Comparison of ENCODE assay signal across 7 cellular contexts in genomic region chr1:168234846-168235547, GRCh38. TPM values are rescaled to one million over a fixed set of nuclear protein-coding genes. Genes with fewer than 3 reads are reported as not detected.
DNase-seq lines count a peak whose midpoint lies in the region; ATAC-seq, FAIRE-seq and TF ChIP-seq lines count a peak whose summit lies in the region.

No MANE protein-coding gene starts in this region.

- POLR2A ChIA-PET in IMR-90 (lab: Charles Lee; ENCODE audit: unreplicated experiment): no interaction called here

- in situ Hi-C loops in IMR-90 (cut with MboI; ENCODE audit: low sequenced_read_pairs) (no loop called here), SK-MEL-5 (cut with HindIII; ENCODE audit: low pct_unique_long_range_greater_than_20kb, low sequenced_read_pairs) (no loop called here), T47D (cut with HindIII; ENCODE audit: low pct_unique_long_range_greater_than_20kb, low sequenced_read_pairs) (no loop called here)

- H3K9me3 ChIP-seq in IMR-90 (ENCODE audit: control insufficient read depth, insufficient read depth, low read length) (no peaks in the 10 kb centered on the region), liver (ENCODE audit: control insufficient read depth in 4 of 4, low read length in 3 of 4) (no peaks in the 10 kb centered on the region), vagina (no peaks in the 10 kb centered on the region)

- no peak overlapping the region for H3K4me2 ChIP-seq in IMR-90 (ENCODE audit: low read depth, low read length)

- H3K4me1 ChIP-seq in IMR-90 (ENCODE audit: control insufficient read depth, insufficient read depth, low read length) (no peaks in the 10 kb centered on the region), liver (ENCODE audit: control insufficient read depth in 4 of 4, insufficient read depth in 4 of 4, low read length in 3 of 4) (peaks cover 11 to 50% (median 40%) of the 10 kb centered on the region in 4 donors), vagina (peaks cover 19% of the 10 kb centered on the region)

- H2AFZ ChIP-seq in IMR-90 (replicated peaks; ENCODE audit: low read length, poor library complexity): no peak overlapping the region

- 100% methylated on average over 1 of the region's 8 CpGs; no CpG with 5 or more reads in 1 of the 2 experiments for WGBS in IMR-90 (ENCODE audit: extremely low coverage in 2 of 2, insufficient read length in 1 of 2), 2 experiments
- 92% methylated on average over 8 of the region's 8 CpGs for WGBS in liver

- no peak overlapping the region for H3K56ac ChIP-seq in IMR-90 (ENCODE audit: extremely low read depth, insufficient read depth, low read length)

- H2AK9ac ChIP-seq in IMR-90 (replicated peaks; ENCODE audit: low read depth, low read length, poor library complexity): no peak overlapping the region

- no peak overlapping the region for H2AK5ac ChIP-seq in IMR-90 (ENCODE audit: low read depth, low read length)

- no peak overlapping the region for H3K14ac ChIP-seq in IMR-90 (replicated peaks; ENCODE audit: low read depth, low read length)

- TF ChIP-seq CTCF in IMR-90 (conservative IDR thresholded peaks at IDR 0.05; ENCODE audit: low read depth, low read length) (peak; percentile 51), liver (IDR thresholded peaks at IDR 0.05; ENCODE audit: low read depth, low read length, missing input control) (peak; percentile 51), vagina (IDR thresholded peaks at IDR 0.05) (no peak)

- H4K91ac ChIP-seq in IMR-90 (ENCODE audit: insufficient read depth, low read depth, low read length): no peak overlapping the region

- no peak overlapping the region for H2BK5ac ChIP-seq in IMR-90 (ENCODE audit: low read depth, low read length, poor library complexity, severe bottlenecking)

- H3K9ac ChIP-seq in IMR-90 (ENCODE audit: low read depth, low read length) (no peak overlapping the region), liver (ENCODE audit: low read depth in 1 of 2, low read length in 2 of 2) (no peak overlapping the region)

- H3K36me3 ChIP-seq in IMR-90 (ENCODE audit: control insufficient read depth, insufficient read depth, low read length) (peaks cover 32% of the 10 kb centered on the region), liver (ENCODE audit: control insufficient read depth in 4 of 4, insufficient read depth in 3 of 4, low read depth in 1 of 4, low read length in 3 of 4) (peaks cover 0 to 28% (median 22%) of the 10 kb centered on the region in 4 donors), vagina (peaks cover 0 to 57% of the 10 kb centered on the region in 2 donors)

- peak; percentile 50 for TF ChIP-seq RAD21 in IMR-90 (IDR thresholded peaks at IDR 0.05; ENCODE audit: low read length)
- peak; percentile 62 to 75 for TF ChIP-seq RAD21 in liver (IDR thresholded peaks at IDR 0.05)

- H4K20me1 ChIP-seq in IMR-90 (ENCODE audit: insufficient read depth, low read length): peaks cover 16% of the 10 kb centered on the region; the same call in 1 of the 2 replicates

- peaks cover 15% of the 10 kb centered on the region for H3K9me1 ChIP-seq in IMR-90 (ENCODE audit: insufficient read depth, low read length)

- BruUV-seq in IMR-90 (replicated peaks; lab: Mats Ljungman, UMichigan): no TSS peak

- no peak for TF ChIP-seq POLR2A in IMR-90 (IDR thresholded peaks at IDR 0.05; ENCODE audit: low read depth, low read length)
- TF ChIP-seq POLR2A in vagina (IDR thresholded peaks at IDR 0.05): no peak

- ATAC-seq in GM21447 (IDR thresholded peaks at IDR 0.05; ENCODE audit: unreplicated experiment) (peak; percentile 86), IMR-90 (ENCODE audit: low read depth) (peak; percentile 80)

- dilution Hi-C loops in IMR-90 (cut with HindIII; ENCODE audit: low sequenced_read_pairs, unreplicated experiment): no loop called here

- DNase-seq in IMR-90 (peak; percentile 43), SK-MEL-5 (ENCODE audit: low read depth, low spot score) (peak; percentile 88), T47D (ENCODE audit: low read depth in 1 of 2, low spot score in 1 of 2) (peak; percentile 62 to 77), vagina (ENCODE audit: extremely low spot score in 2 of 2) (no peak)

- H2BK15ac ChIP-seq in IMR-90 (ENCODE audit: low read depth, low read length): no peak overlapping the region

- CTCF ChIA-PET in IMR-90 (lab: Yijun Ruan, JAX): interaction anchor here (0.6 to 1.3 kb wide), 4 partner anchors 17 to 934 kb away, joined by 4 to 5 read pairs (median 4); no protein-coding TSS in a partner anchor

- no peak overlapping the region for H4K8ac ChIP-seq in IMR-90 (ENCODE audit: low read depth in 2 of 2, low read length in 2 of 2)

- intact Hi-C loops in IMR-90 (cut with micrococcal nuclease) (no loop called here), vagina (cut with DNase I) (no loop called here)

- H3K18ac ChIP-seq in IMR-90 (ENCODE audit: low read depth, low read length): no peak overlapping the region

- H3K27ac ChIP-seq in IMR-90 (ENCODE audit: insufficient read depth, low read length): no peak overlapping the region
- peak overlapping the region; percentile 63 to 84 for H3K27ac ChIP-seq in liver (ENCODE audit: low read depth in 1 of 2, low read length in 2 of 2)
- H3K27ac ChIP-seq in vagina: no peak overlapping the region

- H3K4ac ChIP-seq in IMR-90 (ENCODE audit: low read depth, low read length): no peak overlapping the region

- H3K4me3 ChIP-seq in IMR-90 (ENCODE audit: insufficient read depth, low read depth, low read length): no peak overlapping the region
- H3K4me3 ChIP-seq in liver (ENCODE audit: low read depth in 1 of 3, low read length in 3 of 3): no peak overlapping the region
- H3K4me3 ChIP-seq in vagina: no peak overlapping the region

- peaks cover 22 to 45% of the 10 kb centered on the region in 2 experiments for H3K79me1 ChIP-seq in IMR-90 (ENCODE audit: low read depth in 1 of 2, low read length in 2 of 2)

- H3K27me3 ChIP-seq in IMR-90 (ENCODE audit: control insufficient read depth, insufficient read depth, low read length) (no peaks in the 10 kb centered on the region), liver (ENCODE audit: control insufficient read depth in 4 of 4, insufficient read depth in 4 of 4, low read length in 3 of 4) (no peaks in the 10 kb centered on the region), vagina (no peaks in the 10 kb centered on the region)

- FAIRE-seq in G401.6 (lab: Jason Lieb, UNC): peak; percentile 46

- no peak overlapping the region for H2BK20ac ChIP-seq in IMR-90 (ENCODE audit: low read depth, low read length)

- no peak overlapping the region for H3K23ac ChIP-seq in IMR-90 (ENCODE audit: low read depth, low read length)

- no peak overlapping the region for H2BK120ac ChIP-seq in IMR-90 (ENCODE audit: low read depth, low read length)

- H4K5ac ChIP-seq in IMR-90 (ENCODE audit: low read depth, low read length): no peak overlapping the region

TF ChIP-seq in IMR-90, 13 proteins besides CTCF, POLR2A, EP300 and RAD21 (continues in another document):
- no peak for TF ChIP-seq MXI1 (IDR thresholded peaks at IDR 0.05; ENCODE audit: borderline replicate concordance, low read depth, low read length)

TF ChIP-seq in liver, 16 proteins besides CTCF, POLR2A, EP300 and RAD21:
- no peak for TF ChIP-seq YY1 (IDR thresholded peaks at IDR 0.05)
- TF ChIP-seq HNF4A (conservative IDR thresholded peaks at IDR 0.05): no peak
- TF ChIP-seq ZBTB33 (IDR thresholded peaks at IDR 0.05): no peak
- TF ChIP-seq ATF3 (IDR thresholded peaks at IDR 0.05): no peak

RNA-seq across cellular contexts. Expression of gene SFT2D2, which starts 9.2 kb away (rescaled TPM):
- total RNA-seq in IMR-90 (2012; rRNA removed) (37.6 and 42.2 TPM in 2 replicates), liver (10 to 100 TPM; 28.6 to 34.6 TPM), vagina (35.1 TPM)
- polyA plus RNA-seq in IMR-90 (2012; rRNA removed) (8.8 and 11.1 TPM in 2 replicates), liver (10 to 100 TPM in 1 of 2 donors, 1 to 10 TPM in 1; 3.8 to 22.1 TPM)
- 3.2 and 3.4 TPM in 2 replicates for polyA plus RNA-seq in IMR-90 (2012; cell fraction: cytosol; rRNA removed)
- polyA plus RNA-seq in IMR-90 (2012; cell fraction: nucleus; rRNA removed; ENCODE audit: low replicate concordance): 2.7 and 12.8 TPM in 2 replicates
- 65.8 and 71.4 TPM in 2 replicates for total RNA-seq in SK-MEL-5 (2014; rRNA removed; shearing (Covaris generic))
- polyA plus RNA-seq in SK-MEL-5 (2015; cell fraction: cytosol; rRNA removed): 46.8 and 65.3 TPM in 2 replicates
- polyA plus RNA-seq in SK-MEL-5 (2015; cell fraction: nucleus; rRNA removed): 51.9 and 65.2 TPM in 2 replicates

RNA-seq across cellular contexts. Expression of gene TBX19, which starts 45.7 kb away (rescaled TPM):
- total RNA-seq in IMR-90 (2012; rRNA removed): 0.18 and 0.28 TPM in 2 replicates
- polyA plus RNA-seq in IMR-90 (2012; rRNA removed): 0.89 and 1.0 TPM in 2 replicates
- 0.21 and 0.47 TPM in 2 replicates for polyA plus RNA-seq in IMR-90 (2012; cell fraction: cytosol; rRNA removed)
- polyA plus RNA-seq in IMR-90 (2012; cell fraction: nucleus; rRNA removed; ENCODE audit: low replicate concordance): 3.2 and 5.7 TPM in 2 replicates
- 1.3 and 2.2 TPM in 2 replicates for total RNA-seq in SK-MEL-5 (2014; rRNA removed; shearing (Covaris generic))
- 2.7 and 3.5 TPM in 2 replicates for polyA plus RNA-seq in SK-MEL-5 (2015; cell fraction: cytosol; rRNA removed)
- polyA plus RNA-seq in SK-MEL-5 (2015; cell fraction: nucleus; rRNA removed): 26.1 and 29.5 TPM in 2 replicates
- total RNA-seq in liver: under 1 TPM; 0.33 to 0.92 TPM
- under 1 TPM; 0.20 to 0.42 TPM for polyA plus RNA-seq in liver
- total RNA-seq in vagina: 3.9 TPM

RNA-seq across cellular contexts. Expression of gene TIPRL, which starts 56.2 kb away (rescaled TPM):
- total RNA-seq in IMR-90 (2012; rRNA removed): 15.4 and 41.1 TPM in 2 replicates
- polyA plus RNA-seq in IMR-90 (2012; rRNA removed): 20.0 and 23.8 TPM in 2 replicates
- 4.2 and 5.3 TPM in 2 replicates for polyA plus RNA-seq in IMR-90 (2012; cell fraction: cytosol; rRNA removed)
- 1.7 and 7.9 TPM in 2 replicates for polyA plus RNA-seq in IMR-90 (2012; cell fraction: nucleus; rRNA removed; ENCODE audit: low replicate concordance)
- 75.2 and 82.7 TPM in 2 replicates for total RNA-seq in SK-MEL-5 (2014; rRNA removed; shearing (Covaris generic))
- polyA plus RNA-seq in SK-MEL-5 (2015; cell fraction: cytosol; rRNA removed): 48.9 and 50.5 TPM in 2 replicates
- polyA plus RNA-seq in SK-MEL-5 (2015; cell fraction: nucleus; rRNA removed): 41.9 and 49.9 TPM in 2 replicates
- 10 to 100 TPM; 11.7 to 14.2 TPM for total RNA-seq in liver
- polyA plus RNA-seq in liver: 10 to 100 TPM; 11.2 to 20.0 TPM
- 20.4 TPM for total RNA-seq in vagina

Comparison
In these comparisons a context has a peak if more than half of its experiments do, and no peak if none do; other contexts are left out.
1. DNase-seq: peak in IMR-90 (single experiment), SK-MEL-5 (single experiment) and T47D (2 of 2); none in vagina (0 of 2).
2. H3K27ac ChIP-seq: peak in liver (2 of 2); none in IMR-90 (single experiment) and vagina (single experiment).
3. CTCF ChIP-seq: peak in IMR-90 (single experiment) and liver (single experiment); none in vagina (0 of 3).